21 cellular contexts compared by ENCODE assay signal in the genomic region with DNA sequence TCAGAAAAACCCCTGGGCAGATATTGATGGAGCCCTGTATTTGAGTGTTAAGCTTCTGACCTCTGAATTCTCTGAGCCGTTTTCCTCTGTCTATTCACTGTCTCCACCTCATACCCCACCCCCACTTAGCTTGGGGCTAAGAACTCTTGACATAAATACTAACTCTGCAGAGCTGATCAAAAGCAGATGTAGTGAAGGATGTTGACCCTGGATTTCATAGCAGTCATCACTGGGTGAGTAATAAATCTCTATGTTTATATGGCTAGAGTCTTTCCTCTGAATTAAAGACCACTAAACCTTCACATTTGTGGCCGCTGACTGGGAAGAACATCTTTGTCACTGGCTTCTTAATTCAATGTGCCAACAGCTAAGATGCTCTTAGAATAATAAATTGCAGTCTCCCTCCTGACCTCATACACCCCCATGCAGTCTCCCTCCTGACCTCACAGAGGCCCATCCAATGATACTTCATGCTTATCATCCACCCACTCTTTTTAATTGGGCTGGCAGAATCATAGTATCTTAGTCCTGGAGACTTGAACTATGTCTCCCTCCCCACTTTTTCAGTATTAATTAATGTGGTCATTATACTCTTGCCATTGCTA.
A peak's percentile ranks its signal among the peaks of the same experiment; 100 is the strongest.
DNase-seq lines count a peak whose midpoint lies in the region; ATAC-seq and TF ChIP-seq lines count a peak whose summit lies in the region.
"Had no signal": no experiment of that assay in that cellular context is flagged by ENCODE, and none has a peak within 500 bp of the region (broad histone marks: within the 10 kb centered on the region; RNA-seq: fewer than 3 reads in every experiment).

No MANE protein-coding gene starts in this region.

- CTCF ChIA-PET in HEK293T (lab: Yijun Ruan, JAX): interaction anchor here (1.8 kb wide), 1 partner anchor 16 kb away, joined by 9 read pairs; no protein-coding TSS in a partner anchor

- H3K36me3 ChIP-seq in adipocyte (ENCODE audit: control insufficient read depth, insufficient read depth, low read length, severe bottlenecking): no peaks in the 10 kb centered on the region
- H3K36me3 ChIP-seq in aorta (ENCODE audit: control insufficient read depth in 1 of 2, insufficient read depth in 2 of 2, low read length in 1 of 2): no peaks in the 10 kb centered on the region
- H3K36me3 ChIP-seq: left ventricle myocardium inferior, prostate gland, uterus had no signal

- H3K4me1 ChIP-seq in adipocyte (ENCODE audit: control insufficient read depth, insufficient read depth, low read length): peaks cover 17% of the 10 kb centered on the region
- H3K4me1 ChIP-seq in aorta (ENCODE audit: control insufficient read depth in 1 of 2, insufficient read depth in 2 of 2, low read length in 2 of 2): no peaks in the 10 kb centered on the region
- H3K4me1 ChIP-seq: left ventricle myocardium inferior, prostate gland, uterus had no signal

- 23% methylated on average over 2 of the region's 2 CpGs for WGBS in aorta, 2 donors

- POLR2A ChIA-PET in HEK293T (lab: Yijun Ruan, JAX): interaction anchor here (0.6 to 1.8 kb wide), 2 partner anchors 78 to 172 kb away, joined by 3 to 4 read pairs; a partner anchor contains a TSS

- H3K4me3 ChIP-seq in AG09309 (ENCODE audit: control insufficient read depth, low read depth, low read length) (no peak overlapping the region), adipocyte (ENCODE audit: low read length) (no peak overlapping the region), aorta (ENCODE audit: low read length in 2 of 2) (no peak overlapping the region)
- H3K4me3 ChIP-seq: left ventricle myocardium inferior, prostate gland, uterus had no signal

- H3K27ac ChIP-seq in aorta (ENCODE audit: low read depth in 1 of 2, low read length in 2 of 2): no peak overlapping the region
- H3K27ac ChIP-seq: left ventricle myocardium inferior, prostate gland, uterus had no signal

- H3K9ac ChIP-seq in adipocyte (ENCODE audit: low read length): no peak overlapping the region

- H3K36me3 Mint-ChIP-seq in effector memory CD8-positive, alpha-beta T cell (ENCODE audit: insufficient read depth): peaks cover 3% of the 10 kb centered on the region

- peaks cover 56 to 76% of the 10 kb centered on the region in 2 donors for H3K27me3 Mint-ChIP-seq in effector memory CD8-positive, alpha-beta T cell

- H3K4me1 Mint-ChIP-seq in effector memory CD8-positive, alpha-beta T cell (ENCODE audit: low read depth in 2 of 2): peaks cover 3 to 5% of the 10 kb centered on the region in 2 donors

- H3K27me3 ChIP-seq in adipocyte (replicated peaks; ENCODE audit: control insufficient read depth, insufficient read depth, low read length) (peaks cover 18% of the 10 kb centered on the region), aorta (ENCODE audit: control insufficient read depth in 1 of 2, insufficient read depth in 2 of 2, low read length in 1 of 2) (no peaks in the 10 kb centered on the region)
- H3K27me3 ChIP-seq: uterus had no signal

- peak; percentile 80 for DNase-seq in AG09309 (ENCODE audit: low read depth)
- no peak for DNase-seq in HEK293T (ENCODE audit: extremely low spot score)
- DNase-seq in adipocyte (ENCODE audit: low read depth): peak; percentile 93
- DNase-seq in iris pigment epithelial cell (ENCODE audit: low read depth): peak; percentile 91
- DNase-seq in effector memory CD8-positive, alpha-beta T cell: no peak
- DNase-seq in SW480 (ENCODE audit: low spot score): no peak
- no peak for DNase-seq in aorta
- DNase-seq: cortex of kidney; DMS 273 treated with DMSO at 0.1 percent for 48 hours; left ventricle myocardium inferior; NCI-H187 treated with DMSO at 0.1 percent for 48 hours; NCI-H748 treated with DMSO at 0.1 percent for 48 hours; stimulated activated CD4-positive, alpha-beta T cell treated with anti-CD3 and anti-CD28 coated beads, Interleukin-12 subunit alpha, Interleukin-12 subunit beta, amount 100 ng/mL, for 4 hours; stimulated activated naive CD4-positive, alpha-beta T cell treated with Interleukin-2 at 50 U/mL for 16 hours; SW 1271; uterus had no signal

- peaks cover 0 to 7% of the 10 kb centered on the region in 2 donors for H3K9me3 Mint-ChIP-seq in effector memory CD8-positive, alpha-beta T cell

- ATAC-seq in effector memory CD8-positive, alpha-beta T cell (replicated peaks): no peak
- ATAC-seq in GM21390 (IDR thresholded peaks at IDR 0.05; ENCODE audit: unreplicated experiment): no peak
- ATAC-seq in aorta (ENCODE audit: low FRiP score): no peak
- ATAC-seq: activated T-helper 17 cell treated with anti-CD3 and anti-CD28 coated beads, Interleukin-2, amount 50 U/mL, for 72 hours; Panc1; WTC11 had no signal

- no peak overlapping the region for H3K27ac Mint-ChIP-seq in effector memory CD8-positive, alpha-beta T cell
- H3K27ac Mint-ChIP-seq: activated T-helper 17 cell treated with anti-CD3 and anti-CD28 coated beads, Interleukin-2, amount 50 U/mL, for 72 hours; WTC11 had no signal

- intact Hi-C loops in aorta (cut with DNase I): no loop called here

- no peak for TF ChIP-seq CTCF in AG09309 (IDR thresholded peaks at IDR 0.05; ENCODE audit: control insufficient read depth, insufficient read depth, low read depth, low read length, missing control alignments)

- H3K9me3 ChIP-seq in adipocyte (ENCODE audit: control insufficient read depth, low read length) (peaks cover 4% of the 10 kb centered on the region), aorta (ENCODE audit: control insufficient read depth, low read length) (peaks cover 8% of the 10 kb centered on the region)
- H3K9me3 ChIP-seq: prostate gland, uterus had no signal

- H3K4me3 Mint-ChIP-seq in effector memory CD8-positive, alpha-beta T cell: no peak overlapping the region
- H3K4me3 Mint-ChIP-seq: activated T-helper 17 cell treated with anti-CD3 and anti-CD28 coated beads, Interleukin-2, amount 50 U/mL, for 72 hours; WTC11 had no signal

TF ChIP-seq in HEK293T, 16 proteins besides CTCF, POLR2A, EP300 and RAD21:
- no peak for TF ChIP-seq SP1 (IDR thresholded peaks at IDR 0.05)
- TF ChIP-seq SUZ12 (IDR thresholded peaks at IDR 0.05): no peak
- no peak for TF ChIP-seq FOXK2 (IDR thresholded peaks at IDR 0.05)
- no peak for TF ChIP-seq LEF1 (IDR thresholded peaks at IDR 0.05; ENCODE audit: borderline replicate concordance)
- TF ChIP-seq, protein P1, sequence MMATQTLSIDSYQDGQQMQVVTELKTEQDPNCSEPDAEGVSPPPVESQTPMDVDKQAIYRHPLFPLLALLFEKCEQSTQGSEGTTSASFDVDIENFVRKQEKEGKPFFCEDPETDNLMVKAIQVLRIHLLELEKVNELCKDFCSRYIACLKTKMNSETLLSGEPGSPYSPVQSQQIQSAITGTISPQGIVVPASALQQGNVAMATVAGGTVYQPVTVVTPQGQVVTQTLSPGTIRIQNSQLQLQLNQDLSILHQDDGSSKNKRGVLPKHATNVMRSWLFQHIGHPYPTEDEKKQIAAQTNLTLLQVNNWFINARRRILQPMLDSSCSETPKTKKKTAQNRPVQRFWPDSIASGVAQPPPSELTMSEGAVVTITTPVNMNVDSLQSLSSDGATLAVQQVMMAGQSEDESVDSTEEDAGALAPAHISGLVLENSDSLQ (IDR thresholded peaks at IDR 0.05): peak; percentile 65
- no peak for TF ChIP-seq L3MBTL2 (conservative IDR thresholded peaks at IDR 0.05)
- no peak for TF ChIP-seq FOXM1 (IDR thresholded peaks at IDR 0.05; ENCODE audit: borderline replicate concordance)
TF ChIP-seq in HEK293T: peak in this region for 1.

Comparison
In these comparisons a context has a peak if more than half of its experiments do, and no peak if none do; other contexts are left out.
1. DNase-seq: peak in AG09309 (single experiment), adipocyte (single experiment) and iris pigment epithelial cell (single experiment); none in HEK293T (single experiment), effector memory CD8-positive, alpha-beta T cell (0 of 3), SW480 (single experiment) and aorta (0 of 2).